In genomic region chr10:7532723-7533498, GRCh38 we compare ENCODE assay signal across 15 cellular contexts.
DNase-seq lines count a peak whose midpoint lies in the region; ATAC-seq and TF ChIP-seq lines count a peak whose summit lies in the region.
"Had no signal": no experiment of that assay in that cellular context is flagged by ENCODE, and none has a peak within 500 bp of the region (broad histone marks: within the 10 kb centered on the region; RNA-seq: fewer than 3 reads in every experiment).

No MANE protein-coding gene starts in this region.

- no peaks in the 10 kb centered on the region for H4K20me1 ChIP-seq in GM23338 (replicated peaks; ENCODE audit: insufficient read depth)
- H4K20me1 ChIP-seq: BLaER1 treated with 17β-estradiol and CSF1 and Interleukin-3, amounts not matched to agents 10 nM and 100 nM had no signal

- H3K36me3 ChIP-seq in GM23338 (ENCODE audit: insufficient read depth) (no peaks in the 10 kb centered on the region), mesendoderm (ENCODE audit: control insufficient read depth, insufficient read depth, low read length) (no peaks in the 10 kb centered on the region)
- H3K36me3 ChIP-seq: BLaER1 treated with 17β-estradiol and CSF1 and Interleukin-3, amounts not matched to agents 10 nM and 100 nM had no signal

- no peak overlapping the region for H4K8ac ChIP-seq in mesendoderm (ENCODE audit: low read depth, low read length)

- no CpG with 5 or more reads among the region's 23 CpGs for WGBS in mesendoderm (ENCODE audit: extremely low coverage, insufficient coverage, low lambda C conversion rate)

- no peak overlapping the region for H3K23ac ChIP-seq in mesendoderm (ENCODE audit: low read length)

- H3K9me3 Mint-ChIP-seq in GM23338 (peaks cover under 1% of the 10 kb centered on the region; the same call in 1 of the 3 replicates), progenitor cell of endocrine pancreas (ENCODE audit: low read depth) (no peaks in the 10 kb centered on the region)

- peak overlapping the region; percentile 39 for H2BK5ac ChIP-seq in mesendoderm (ENCODE audit: low read length)

- H3K27me3 Mint-ChIP-seq in GM23338 (ENCODE audit: insufficient read depth, low read depth, poor library complexity), result peaks cover 9% of the 10 kb centered on the region
- H3K27me3 Mint-ChIP-seq in progenitor cell of endocrine pancreas, result peaks cover 15% of the 10 kb centered on the region

- no peaks in the 10 kb centered on the region; the same call in 1 of the 2 replicates for H3K9me2 ChIP-seq in GM23338 (ENCODE audit: insufficient read depth)

- peak overlapping the region; percentile 83 for H2AFZ ChIP-seq in GM23338

- H3K4me3 ChIP-seq in GM23338 (no peak overlapping the region), mesendoderm (ENCODE audit: low read length) (no peak overlapping the region)
- H3K4me3 ChIP-seq: BLaER1 treated with 17β-estradiol and CSF1 and Interleukin-3, amounts not matched to agents 10 nM and 100 nM had no signal

- ATAC-seq in GM23338 (no peak; the same call in 2 of the 3 replicates), HG03025 (IDR thresholded peaks at IDR 0.05; ENCODE audit: low FRiP score, unreplicated experiment) (no peak)
- ATAC-seq: HCT116 had no signal

- H2BK120ac ChIP-seq in mesendoderm (ENCODE audit: low read depth, low read length), result no peak overlapping the region

- no peaks in the 10 kb centered on the region for H3K27me3 ChIP-seq in GM23338 (ENCODE audit: insufficient read depth)
- no peaks in the 10 kb centered on the region for H3K27me3 ChIP-seq in mesendoderm (ENCODE audit: insufficient read depth, low read length, poor library complexity)
- H3K27me3 ChIP-seq: BLaER1 treated with 17β-estradiol and CSF1 and Interleukin-3, amounts not matched to agents 10 nM and 100 nM had no signal

- H3K4me2 ChIP-seq in GM23338, result no peak overlapping the region
- H3K4me2 ChIP-seq in mesendoderm (ENCODE audit: low read length), result no peak overlapping the region

- peak overlapping the region; percentile 14 for H2AK5ac ChIP-seq in mesendoderm (ENCODE audit: low read length)

- H3K9ac ChIP-seq in mesendoderm (ENCODE audit: low read length), result no peak overlapping the region
- H3K9ac ChIP-seq: BLaER1 treated with 17β-estradiol and CSF1 and Interleukin-3, amounts not matched to agents 10 nM and 100 nM had no signal

- TF ChIP-seq CTCF in GM23338 (conservative IDR thresholded peaks at IDR 0.05; ENCODE audit: low read depth in 2 of 2) (no peak), progenitor cell of endocrine pancreas (IDR thresholded peaks at IDR 0.05; ENCODE audit: unreplicated experiment) (no peak), GM10266 (IDR thresholded peaks at IDR 0.05; ENCODE audit: control insufficient read depth, insufficient read depth, low read depth, missing control alignments) (no peak)

- H3K4me1 ChIP-seq in GM23338 (ENCODE audit: insufficient read depth) (no peaks in the 10 kb centered on the region), mesendoderm (ENCODE audit: control insufficient read depth, low read depth, low read length) (peaks cover 1% of the 10 kb centered on the region)

- DNase-seq in GM23338 (ENCODE audit: low spot score) (no peak), left kidney (ENCODE audit: low read depth, low spot score) (peak; percentile 92), mesendoderm (no peak), progenitor cell of endocrine pancreas (ENCODE audit: low spot score, unreplicated experiment) (no peak), 8988T (no peak), NCI-H774 (lab: John Stamatoyannopoulos, UW) (no peak), GM10266 (ENCODE audit: extremely low spot score) (no peak)
- DNase-seq: ACHN; Calu3; CD4-positive, CD25-positive, alpha-beta regulatory T cell; DMS 273 treated with DMSO at 0.1 percent for 48 hours had no signal

- H3K4me1 Mint-ChIP-seq in GM23338 (peaks cover 4% of the 10 kb centered on the region; the same call in 2 of the 3 replicates), progenitor cell of endocrine pancreas (ENCODE audit: low read depth) (peaks cover 7% of the 10 kb centered on the region)

- H3K36me3 Mint-ChIP-seq in GM23338 (ENCODE audit: low read depth), result no peaks in the 10 kb centered on the region
- H3K36me3 Mint-ChIP-seq in progenitor cell of endocrine pancreas (ENCODE audit: insufficient read depth), result no peaks in the 10 kb centered on the region
- H3K36me3 Mint-ChIP-seq: CD4-positive, CD25-positive, alpha-beta regulatory T cell had no signal

- no peak overlapping the region for H3K4ac ChIP-seq in mesendoderm (ENCODE audit: low read depth, low read length)

- peak overlapping the region; percentile 57 for H3K56ac ChIP-seq in mesendoderm (ENCODE audit: low read length)

- H4K5ac ChIP-seq in mesendoderm (ENCODE audit: low read length), result no peak overlapping the region

- H3K27ac Mint-ChIP-seq in GM23338 (no peak overlapping the region), progenitor cell of endocrine pancreas (peak overlapping the region; percentile 73)

- H3K79me2 ChIP-seq in GM23338 (replicated peaks; ENCODE audit: insufficient read depth), result no peaks in the 10 kb centered on the region
- H3K79me2 ChIP-seq in mesendoderm (ENCODE audit: control insufficient read depth, insufficient read depth, low read length), result no peaks in the 10 kb centered on the region

- no peaks in the 10 kb centered on the region for H3K79me1 ChIP-seq in mesendoderm (ENCODE audit: low read length)

- no peak overlapping the region for H3K18ac ChIP-seq in mesendoderm (ENCODE audit: low read length)

- H3F3A ChIP-seq in GM23338 (replicated peaks; ENCODE audit: low read depth), result no peaks in the 10 kb centered on the region

- H3K27ac ChIP-seq in GM23338 (ENCODE audit: low read depth), result no peak overlapping the region
- H3K27ac ChIP-seq in mesendoderm (ENCODE audit: low read depth, low read length), result no peak overlapping the region
- H3K27ac ChIP-seq: BLaER1 treated with 17β-estradiol and CSF1 and Interleukin-3, amounts not matched to agents 10 nM and 100 nM; HL-60 had no signal

- H2BK15ac ChIP-seq in mesendoderm (replicated peaks; ENCODE audit: low read depth), result no peak overlapping the region

- H3K4me3 Mint-ChIP-seq in GM23338 (no peak overlapping the region), progenitor cell of endocrine pancreas (ENCODE audit: low read depth) (no peak overlapping the region)
- H3K4me3 Mint-ChIP-seq: CD4-positive, CD25-positive, alpha-beta regulatory T cell had no signal

TF ChIP-seq in GM23338, 12 proteins besides CTCF, POLR2A, EP300 and RAD21 (continues in another document):
- TF ChIP-seq JUNB (IDR thresholded peaks at IDR 0.05; ENCODE audit: unreplicated experiment) (no peak), STAT1 (IDR thresholded peaks at IDR 0.05; ENCODE audit: unreplicated experiment) (no peak), NANOG (IDR thresholded peaks at IDR 0.05; ENCODE audit: borderline replicate concordance) (no peak), POLR2AphosphoS5 (IDR thresholded peaks at IDR 0.05; ENCODE audit: low read depth) (no peak), CREB1 (CRISPR knock-in tag; IDR thresholded peaks at IDR 0.05; ENCODE audit: low read depth) (no peak), ZNF331 (CRISPR knock-in tag; IDR thresholded peaks at IDR 0.05; ENCODE audit: low read depth) (no peak), ZNF114 (CRISPR knock-in tag; IDR thresholded peaks at IDR 0.05) (no peak), EZH2phosphoT487 (IDR thresholded peaks at IDR 0.05; ENCODE audit: unreplicated experiment) (no peak), EZH2 (IDR thresholded peaks at IDR 0.05; ENCODE audit: low read depth, unreplicated experiment) (no peak)
- TF ChIP-seq, protein P1, sequence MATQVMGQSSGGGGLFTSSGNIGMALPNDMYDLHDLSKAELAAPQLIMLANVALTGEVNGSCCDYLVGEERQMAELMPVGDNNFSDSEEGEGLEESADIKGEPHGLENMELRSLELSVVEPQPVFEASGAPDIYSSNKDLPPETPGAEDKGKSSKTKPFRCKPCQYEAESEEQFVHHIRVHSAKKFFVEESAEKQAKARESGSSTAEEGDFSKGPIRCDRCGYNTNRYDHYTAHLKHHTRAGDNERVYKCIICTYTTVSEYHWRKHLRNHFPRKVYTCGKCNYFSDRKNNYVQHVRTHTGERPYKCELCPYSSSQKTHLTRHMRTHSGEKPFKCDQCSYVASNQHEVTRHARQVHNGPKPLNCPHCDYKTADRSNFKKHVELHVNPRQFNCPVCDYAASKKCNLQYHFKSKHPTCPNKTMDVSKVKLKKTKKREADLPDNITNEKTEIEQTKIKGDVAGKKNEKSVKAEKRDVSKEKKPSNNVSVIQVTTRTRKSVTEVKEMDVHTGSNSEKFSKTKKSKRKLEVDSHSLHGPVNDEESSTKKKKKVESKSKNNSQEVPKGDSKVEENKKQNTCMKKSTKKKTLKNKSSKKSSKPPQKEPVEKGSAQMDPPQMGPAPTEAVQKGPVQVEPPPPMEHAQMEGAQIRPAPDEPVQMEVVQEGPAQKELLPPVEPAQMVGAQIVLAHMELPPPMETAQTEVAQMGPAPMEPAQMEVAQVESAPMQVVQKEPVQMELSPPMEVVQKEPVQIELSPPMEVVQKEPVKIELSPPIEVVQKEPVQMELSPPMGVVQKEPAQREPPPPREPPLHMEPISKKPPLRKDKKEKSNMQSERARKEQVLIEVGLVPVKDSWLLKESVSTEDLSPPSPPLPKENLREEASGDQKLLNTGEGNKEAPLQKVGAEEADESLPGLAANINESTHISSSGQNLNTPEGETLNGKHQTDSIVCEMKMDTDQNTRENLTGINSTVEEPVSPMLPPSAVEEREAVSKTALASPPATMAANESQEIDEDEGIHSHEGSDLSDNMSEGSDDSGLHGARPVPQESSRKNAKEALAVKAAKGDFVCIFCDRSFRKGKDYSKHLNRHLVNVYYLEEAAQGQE (IDR thresholded peaks at IDR 0.05; ENCODE audit: unreplicated experiment), result no peak
- TF ChIP-seq, protein P2, sequence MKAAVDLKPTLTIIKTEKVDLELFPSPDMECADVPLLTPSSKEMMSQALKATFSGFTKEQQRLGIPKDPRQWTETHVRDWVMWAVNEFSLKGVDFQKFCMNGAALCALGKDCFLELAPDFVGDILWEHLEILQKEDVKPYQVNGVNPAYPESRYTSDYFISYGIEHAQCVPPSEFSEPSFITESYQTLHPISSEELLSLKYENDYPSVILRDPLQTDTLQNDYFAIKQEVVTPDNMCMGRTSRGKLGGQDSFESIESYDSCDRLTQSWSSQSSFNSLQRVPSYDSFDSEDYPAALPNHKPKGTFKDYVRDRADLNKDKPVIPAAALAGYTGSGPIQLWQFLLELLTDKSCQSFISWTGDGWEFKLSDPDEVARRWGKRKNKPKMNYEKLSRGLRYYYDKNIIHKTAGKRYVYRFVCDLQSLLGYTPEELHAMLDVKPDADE (IDR thresholded peaks at IDR 0.05), result no peak
